Comparison of ENCODE assay signal across 23 cellular contexts in the genomic region with DNA sequence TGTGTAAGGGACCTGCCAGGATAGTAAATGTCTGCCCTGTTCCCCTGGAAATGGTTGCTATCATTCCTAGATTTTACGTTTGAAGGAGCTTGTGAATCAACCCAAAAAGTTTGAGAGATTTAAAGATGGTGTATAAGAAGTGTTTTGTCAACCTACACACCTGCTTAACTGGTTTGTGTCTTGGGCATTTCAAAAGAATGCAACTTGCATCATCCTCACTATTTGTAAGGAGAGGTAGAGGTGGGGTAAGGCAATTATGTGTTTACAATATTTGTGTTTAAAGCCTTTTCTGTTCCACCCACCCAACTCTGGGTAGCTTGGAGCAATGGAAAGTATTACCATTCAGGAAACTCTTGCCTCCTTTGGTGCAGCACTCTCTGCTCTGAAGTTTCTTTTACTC.
"Had no signal": no experiment of that assay in that cellular context is flagged by ENCODE, and none has a peak within 500 bp of the region (broad histone marks: within the 10 kb centered on the region; RNA-seq: fewer than 3 reads in every experiment).

No MANE protein-coding gene starts in this region.

- H3K27me3 Mint-ChIP-seq: dendritic cell treated with granulocyte-macrophage colony-stimulating factor and Interleukin-4, amounts not matched to agents 40 ng/mL and 50 ng/mL, for 4 days; effector memory CD8-positive, alpha-beta T cell; naive B cell had no signal

- H3K4me3 Mint-ChIP-seq: dendritic cell treated with granulocyte-macrophage colony-stimulating factor and Interleukin-4, amounts not matched to agents 40 ng/mL and 50 ng/mL, for 4 days; effector memory CD8-positive, alpha-beta T cell; endodermal cell; mesothelial cell of epicardium; naive B cell had no signal

- H3K4me1 ChIP-seq: colonic mucosa, foreskin keratinocyte, heart right ventricle, left lung, lower lobe of right lung had no signal

- H3K27ac Mint-ChIP-seq: dendritic cell treated with granulocyte-macrophage colony-stimulating factor and Interleukin-4, amounts not matched to agents 40 ng/mL and 50 ng/mL, for 4 days; effector memory CD8-positive, alpha-beta T cell; endodermal cell; mesothelial cell of epicardium; naive B cell had no signal

- H3K36me3 ChIP-seq: colonic mucosa, heart right ventricle, left lung, lower lobe of right lung had no signal

- H3K9me3 Mint-ChIP-seq: endodermal cell, mesothelial cell of epicardium had no signal

- H3K36me3 Mint-ChIP-seq: mesothelial cell of epicardium, naive B cell had no signal

- H3K4me3 ChIP-seq: colonic mucosa, heart right ventricle, left lung, lower lobe of right lung, mucosa of descending colon had no signal

- DNase-seq: colonic mucosa; cortex of kidney; effector CD8-positive, alpha-beta T cell; effector memory CD8-positive, alpha-beta T cell; endodermal cell; foreskin keratinocyte; glutamatergic neuron; head of caudate nucleus; heart right ventricle; hippocampal formation; left cardiac atrium; left lung; left ventricle myocardium superior; lower lobe of right lung; mesenchymal stem cell; mucosa of descending colon; naive B cell had no signal

- H3K9me3 ChIP-seq: colonic mucosa, heart right ventricle, left lung, lower lobe of right lung, mucosa of descending colon had no signal

- H3K27me3 ChIP-seq: colonic mucosa, foreskin keratinocyte, heart right ventricle, left lung had no signal

- H3K4me1 Mint-ChIP-seq: naive B cell had no signal

- H3K27ac ChIP-seq: colonic mucosa, foreskin keratinocyte, heart right ventricle, left lung, lower lobe of right lung had no signal

- ATAC-seq: effector memory CD8-positive, alpha-beta T cell; foreskin keratinocyte; left lung; lower lobe of right lung; mucosa of descending colon had no signal

- FAIRE-seq: endometrium, frontal cortex, islet of Langerhans, keratinocyte had no signal
